Comparison of ENCODE assay signal across 24 cellular contexts in genomic region chr9:91044354-91044753, GRCh38.
"Had no signal": no experiment of that assay in that cellular context is flagged by ENCODE, and none has a peak within 500 bp of the region (broad histone marks: within the 10 kb centered on the region; RNA-seq: fewer than 3 reads in every experiment).

No MANE protein-coding gene starts in this region.

- H3K27me3 ChIP-seq: pancreas had no signal

- H3K27me3 Mint-ChIP-seq: type B pancreatic cell had no signal

- H3K4me3 Mint-ChIP-seq: activated CD4-positive, alpha-beta T cell treated with anti-CD3 and anti-CD28 coated beads for 36 hours; activated T-cell treated with anti-CD3 and anti-CD28 coated beads, Interleukin-2, amount 50 U/mL, for 24 hours; brain; immature natural killer cell; natural killer cell treated with Interleukin-12 subunit alpha and Interleukin-12 subunit beta and Interleukin-15 and Interleukin-18, amount 100 ng/mL, for 72 hours; T-helper 1 cell treated with Interleukin-12 subunit alpha and Interleukin-12 subunit beta and Interleukin-4 antibody, amounts not matched to agents 30 μg/mL and 1 μg/mL, for 36 hours; type B pancreatic cell; WTC11 had no signal

- ATAC-seq: activated CD4-positive, alpha-beta T cell treated with anti-CD3 and anti-CD28 coated beads for 36 hours; natural killer cell treated with Interleukin-12 subunit alpha and Interleukin-12 subunit beta and Interleukin-15 and Interleukin-18, amount 100 ng/mL, for 72 hours; pancreas; psoas muscle; right cardiac atrium had no signal

- H3K27ac ChIP-seq: left ventricle myocardium inferior, pancreas, psoas muscle had no signal

- H3K4me1 ChIP-seq: left ventricle myocardium inferior, pancreas, psoas muscle had no signal

- H3K36me3 Mint-ChIP-seq: brain; immature natural killer cell; natural killer cell treated with Interleukin-12 subunit alpha and Interleukin-12 subunit beta and Interleukin-15 and Interleukin-18, amount 100 ng/mL, for 72 hours; type B pancreatic cell; WTC11 had no signal

- DNase-seq: activated CD4-positive, alpha-beta T cell treated with anti-CD3 and anti-CD28 coated beads for 36 hours; activated effector memory CD4-positive, alpha-beta T cell treated with anti-CD3 and anti-CD28 coated beads, Interleukin-2, amount 50 U/mL, for 16 hours; activated naive CD4-positive, alpha-beta T cell treated with anti-CD3 and anti-CD28 coated beads, Interleukin-2, amount 50 U/mL, for 16 hours; activated T-cell treated with anti-CD3 and anti-CD28 coated beads, Interleukin-2, amount 50 U/mL, for 24 hours; aorta; caudate nucleus; dermis blood vessel endothelial cell; effector CD8-positive, alpha-beta T cell; erythroblast; foreskin fibroblast; immature natural killer cell; left ventricle myocardium inferior; midbrain; pancreas; psoas muscle; right cardiac atrium; stimulated activated CD4-positive, alpha-beta T cell treated with anti-CD3 and anti-CD28 coated beads, Interleukin-12 subunit alpha, Interleukin-12 subunit beta, amount 100 ng/mL, for 4 hours; stimulated activated CD4-positive, alpha-beta T cell treated with anti-CD3 and anti-CD28 coated beads, Interleukin-4, amount 100 ng/mL, for 4 hours; T1000 had no signal

- H3K9me3 Mint-ChIP-seq: activated T-cell treated with anti-CD3 and anti-CD28 coated beads, Interleukin-2, amount 50 U/mL, for 24 hours; brain; immature natural killer cell; natural killer cell treated with Interleukin-12 subunit alpha and Interleukin-12 subunit beta and Interleukin-15 and Interleukin-18, amount 100 ng/mL, for 72 hours; T-helper 1 cell treated with Interleukin-12 subunit alpha and Interleukin-12 subunit beta and Interleukin-4 antibody, amounts not matched to agents 30 μg/mL and 1 μg/mL, for 36 hours; WTC11 had no signal

- H3K4me3 ChIP-seq: left ventricle myocardium inferior, pancreas, psoas muscle had no signal

- H3K27ac Mint-ChIP-seq: activated CD4-positive, alpha-beta T cell treated with anti-CD3 and anti-CD28 coated beads for 36 hours; activated T-cell treated with anti-CD3 and anti-CD28 coated beads, Interleukin-2, amount 50 U/mL, for 24 hours; brain; immature natural killer cell; T-helper 1 cell treated with Interleukin-12 subunit alpha and Interleukin-12 subunit beta and Interleukin-4 antibody, amounts not matched to agents 30 μg/mL and 1 μg/mL, for 36 hours; WTC11 had no signal

- H3K9me3 ChIP-seq: left ventricle myocardium inferior, pancreas, psoas muscle had no signal

- H3K36me3 ChIP-seq: left ventricle myocardium inferior, pancreas had no signal
